25 cellular contexts compared by ENCODE assay signal in the genomic region with DNA sequence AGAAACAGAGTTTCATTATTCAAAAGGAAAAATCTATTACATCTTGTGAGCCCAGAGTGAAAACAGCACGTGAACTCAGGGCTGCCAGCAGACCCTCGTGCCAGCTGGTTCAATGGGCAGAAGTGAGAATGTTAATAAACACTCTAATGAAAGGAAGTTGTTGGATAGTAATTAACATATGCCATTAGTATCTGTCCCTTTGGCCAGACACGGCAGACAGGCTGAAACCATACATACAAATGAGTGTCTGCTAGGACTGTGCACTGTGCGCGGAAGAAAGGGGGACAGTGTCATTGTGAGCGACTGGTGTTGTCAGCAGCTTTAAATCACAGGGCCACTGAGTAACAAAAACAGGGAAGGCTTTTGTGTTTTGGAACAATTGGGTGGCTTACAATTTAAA.
DNase-seq lines count a peak whose midpoint lies in the region; ATAC-seq and TF ChIP-seq lines count a peak whose summit lies in the region.
"Had no signal": no experiment of that assay in that cellular context is flagged by ENCODE, and none has a peak within 500 bp of the region (broad histone marks: within the 10 kb centered on the region; RNA-seq: fewer than 3 reads in every experiment).

No MANE protein-coding gene starts in this region.

- H3K4me1 Mint-ChIP-seq in CD14-positive monocyte (no peaks in the 10 kb centered on the region), Calu3 (ENCODE audit: low read depth, unreplicated experiment) (no peaks in the 10 kb centered on the region)
- no peaks in the 10 kb centered on the region for H3K4me1 Mint-ChIP-seq in stimulated activated naive B cell treated with anti-CD40 and anti-IgM and Interleukin-4, amounts not matched to agents 10 μg/mL and 1 μg/mL and 100 μg/mL, for 72 hours
- H3K4me1 Mint-ChIP-seq: activated CD4-positive, alpha-beta T cell treated with anti-CD3 and anti-CD28 coated beads, Interleukin-2, amount 10 ng/mL, durations not matched to agents 7 days and 5 days; activated naive CD4-positive, alpha-beta T cell treated with anti-CD3 and anti-CD28 coated beads, Interleukin-2, amount 10 ng/mL, durations not matched to agents 7 days and 5 days; B cell; natural killer cell had no signal

- H3K36me3 Mint-ChIP-seq in CD14-positive monocyte (no peaks in the 10 kb centered on the region), Calu3 (ENCODE audit: insufficient read depth, unreplicated experiment) (no peaks in the 10 kb centered on the region)
- H3K36me3 Mint-ChIP-seq in stimulated activated naive B cell treated with anti-CD40 and anti-IgM and Interleukin-4, amounts not matched to agents 10 μg/mL and 1 μg/mL and 100 μg/mL, for 72 hours = no peaks in the 10 kb centered on the region
- H3K36me3 Mint-ChIP-seq: activated naive CD4-positive, alpha-beta T cell treated with anti-CD3 and anti-CD28 coated beads, Interleukin-2, amount 10 ng/mL, durations not matched to agents 7 days and 5 days; natural killer cell; type B pancreatic cell had no signal

- H3K9me3 ChIP-seq in psoas muscle = no peaks in the 10 kb centered on the region
- H3K9me3 ChIP-seq: left ventricle myocardium inferior, stomach had no signal

- H3K27me3 Mint-ChIP-seq in CD14-positive monocyte (ENCODE audit: low read depth in 3 of 3) (peaks cover 2 to 7% (median 5%) of the 10 kb centered on the region in 3 donors), Calu3 (ENCODE audit: unreplicated experiment) (no peaks in the 10 kb centered on the region)
- peaks cover 0 to 9% of the 10 kb centered on the region in 2 donors for H3K27me3 Mint-ChIP-seq in stimulated activated naive B cell treated with anti-CD40 and anti-IgM and Interleukin-4, amounts not matched to agents 10 μg/mL and 1 μg/mL and 100 μg/mL, for 72 hours
- H3K27me3 Mint-ChIP-seq: B cell, progenitor cell of endocrine pancreas, type B pancreatic cell had no signal

- no peak overlapping the region for H3K27ac Mint-ChIP-seq in CD14-positive monocyte
- no peak overlapping the region for H3K27ac Mint-ChIP-seq in stimulated activated naive B cell treated with anti-CD40 and anti-IgM and Interleukin-4, amounts not matched to agents 10 μg/mL and 1 μg/mL and 100 μg/mL, for 72 hours
- H3K27ac Mint-ChIP-seq in Calu3 (ENCODE audit: unreplicated experiment) = no peak overlapping the region
- H3K27ac Mint-ChIP-seq: activated CD4-positive, alpha-beta T cell treated with anti-CD3 and anti-CD28 coated beads, Interleukin-2, amount 10 ng/mL, durations not matched to agents 7 days and 5 days; activated naive CD4-positive, alpha-beta T cell treated with anti-CD3 and anti-CD28 coated beads, Interleukin-2, amount 10 ng/mL, durations not matched to agents 7 days and 5 days; activated T-helper 1 cell treated with anti-CD3 and anti-CD28 coated beads, Interleukin-12 subunit alpha, Interleukin-12 subunit beta, Interleukin-2, Interleukin-4 antibody, amounts not matched to agents 30 ng/mL and 10 ng/mL and 1 ng/mL, durations not matched to agents 14 hours and 24 hours and 36 hours; B cell; H9; natural killer cell; progenitor cell of endocrine pancreas; type B pancreatic cell had no signal

- H3K27ac ChIP-seq in caudate nucleus (ENCODE audit: low read depth, low read length) = no peak overlapping the region
- H3K27ac ChIP-seq in psoas muscle = peak overlapping the region; percentile 76
- H3K27ac ChIP-seq: left ventricle myocardium inferior, stomach, VCaP had no signal

- intact Hi-C loops in psoas muscle (cut with DNase I) (no loop called here), CD14-positive monocyte (cut with micrococcal nuclease) (no loop called here), cardiac septum (cut with DNase I) (no loop called here), Calu3 (cut with micrococcal nuclease; ENCODE audit: unreplicated experiment) (no loop called here)

- H3K4me3 Mint-ChIP-seq in CD14-positive monocyte (no peak overlapping the region), Calu3 (ENCODE audit: low read depth, unreplicated experiment) (no peak overlapping the region)
- H3K4me3 Mint-ChIP-seq in stimulated activated naive B cell treated with anti-CD40 and anti-IgM and Interleukin-4, amounts not matched to agents 10 μg/mL and 1 μg/mL and 100 μg/mL, for 72 hours = no peak overlapping the region
- H3K4me3 Mint-ChIP-seq: activated CD4-positive, alpha-beta T cell treated with anti-CD3 and anti-CD28 coated beads, Interleukin-2, amount 10 ng/mL, durations not matched to agents 7 days and 5 days; activated naive CD4-positive, alpha-beta T cell treated with anti-CD3 and anti-CD28 coated beads, Interleukin-2, amount 10 ng/mL, durations not matched to agents 7 days and 5 days; activated T-helper 1 cell treated with anti-CD3 and anti-CD28 coated beads, Interleukin-12 subunit alpha, Interleukin-12 subunit beta, Interleukin-2, Interleukin-4 antibody, amounts not matched to agents 30 ng/mL and 10 ng/mL and 1 ng/mL, durations not matched to agents 14 hours and 24 hours and 36 hours; B cell; H9; natural killer cell; type B pancreatic cell had no signal

- H3K27me3 ChIP-seq in psoas muscle (ENCODE audit: insufficient read depth in 3 of 3, low read length in 2 of 3) = no peaks in the 10 kb centered on the region
- H3K27me3 ChIP-seq: stomach had no signal

- 49 to 64% (median 54%) methylated on average over 6 of the region's 6 CpGs for WGBS in psoas muscle, 3 donors

- peaks cover 24% of the 10 kb centered on the region for H3K4me1 ChIP-seq in psoas muscle

- H3K4me3 ChIP-seq in psoas muscle = no peak overlapping the region
- H3K4me3 ChIP-seq: left ventricle myocardium inferior, stomach had no signal

- CTCF ChIA-PET in Calu3 (lab: Charles Lee) = no interaction called here

- no TSS peak for BruUV-seq in Calu3 (replicated peaks; lab: Mats Ljungman, UMichigan)

- DNase-seq in Ammon's horn (ENCODE audit: low spot score) = peak; percentile 82
- peak in 53 of 61 donors; percentile 2 to 65 (median 24) for DNase-seq in caudate nucleus (lab: John Stamatoyannopoulos, UW)
- peak; percentile 33 for DNase-seq in left kidney (ENCODE audit: low read depth, low spot score)
- DNase-seq in psoas muscle = no peak
- no peak for DNase-seq in CD14-positive monocyte (ENCODE audit: low spot score)
- no peak for DNase-seq in stimulated activated naive B cell treated with anti-CD40 and anti-IgM and Interleukin-4, amounts not matched to agents 10 μg/mL and 1 μg/mL and 100 μg/mL, for 72 hours
- DNase-seq in cardiac septum (ENCODE audit: low spot score) = no peak
- DNase-seq in Calu3 = no peak
- DNase-seq: activated CD4-positive, alpha-beta T cell treated with anti-CD3 and anti-CD28 coated beads, Interleukin-2, amount 10 ng/mL, durations not matched to agents 7 days and 5 days; activated naive CD4-positive, alpha-beta T cell treated with anti-CD3 and anti-CD28 coated beads, Interleukin-2, amount 10 ng/mL, durations not matched to agents 7 days and 5 days; central memory CD4-positive, alpha-beta T cell; H9; Karpas-422; left ventricle myocardium inferior; MV-4-11; natural killer cell; NCI-H2171 treated with DMSO at 0.1 percent for 48 hours; NCI-H748 treated with DMSO at 0.1 percent for 48 hours; Right ventricle myocardium superior; stomach had no signal

- ATAC-seq in psoas muscle = no peak
- no peak for ATAC-seq in stimulated activated naive B cell treated with anti-CD40 and anti-IgM and Interleukin-4, amounts not matched to agents 10 μg/mL and 1 μg/mL and 100 μg/mL, for 72 hours (replicated peaks)
- ATAC-seq: natural killer cell had no signal

- H3K9me3 Mint-ChIP-seq in CD14-positive monocyte = no peaks in the 10 kb centered on the region
- no peaks in the 10 kb centered on the region for H3K9me3 Mint-ChIP-seq in stimulated activated naive B cell treated with anti-CD40 and anti-IgM and Interleukin-4, amounts not matched to agents 10 μg/mL and 1 μg/mL and 100 μg/mL, for 72 hours
- no peaks in the 10 kb centered on the region for H3K9me3 Mint-ChIP-seq in Calu3 (ENCODE audit: low read depth, unreplicated experiment)
- H3K9me3 Mint-ChIP-seq: activated CD4-positive, alpha-beta T cell treated with anti-CD3 and anti-CD28 coated beads, Interleukin-2, amount 10 ng/mL, durations not matched to agents 7 days and 5 days; activated naive CD4-positive, alpha-beta T cell treated with anti-CD3 and anti-CD28 coated beads, Interleukin-2, amount 10 ng/mL, durations not matched to agents 7 days and 5 days; activated T-helper 1 cell treated with anti-CD3 and anti-CD28 coated beads, Interleukin-12 subunit alpha, Interleukin-12 subunit beta, Interleukin-2, Interleukin-4 antibody, amounts not matched to agents 30 ng/mL and 10 ng/mL and 1 ng/mL, durations not matched to agents 14 hours and 24 hours and 36 hours; H9; natural killer cell; type B pancreatic cell had no signal

- TF ChIP-seq CTCF in psoas muscle (IDR thresholded peaks at IDR 0.05) = no peak
- TF ChIP-seq CTCF in CD14-positive monocyte (IDR thresholded peaks at IDR 0.05) = no peak
- no peak for TF ChIP-seq CTCF in Calu3 (IDR thresholded peaks at IDR 0.05; ENCODE audit: unreplicated experiment)

- H3K36me3 ChIP-seq in psoas muscle (ENCODE audit: insufficient read depth in 1 of 2, low read depth in 1 of 2) = no peaks in the 10 kb centered on the region
- H3K36me3 ChIP-seq: left ventricle myocardium inferior, stomach had no signal

Comparison
In these comparisons a context has a peak if more than half of its experiments do, and no peak if none do; other contexts are left out.
1. DNase-seq: peak in Ammon's horn (single experiment), caudate nucleus (53 of 61) and left kidney (single experiment); none in psoas muscle (0 of 2), CD14-positive monocyte (single experiment), stimulated activated naive B cell treated with anti-CD40 and anti-IgM and Interleukin-4, amounts not matched to agents 10 μg/mL and 1 μg/mL and 100 μg/mL, for 72 hours (single experiment), cardiac septum (single experiment) and Calu3 (single experiment).